In genomic region chr22:42172385-42173172, GRCh38 we compare ENCODE assay signal across 11 cellular contexts. TPM values are rescaled to one million over a fixed set of nuclear protein-coding genes. Genes with fewer than 3 reads are reported as not detected.
A peak's percentile ranks its signal among the peaks of the same experiment; 100 is the strongest.
DNase-seq lines count a peak whose midpoint lies in the region; ATAC-seq and TF ChIP-seq lines count a peak whose summit lies in the region.
"Had no signal": no experiment of that assay in that cellular context is flagged by ENCODE, and none has a peak within 500 bp of the region (broad histone marks: within the 10 kb centered on the region; RNA-seq: fewer than 3 reads in every experiment).

No MANE protein-coding gene starts in this region.

- H3K27ac ChIP-seq in mammary epithelial cell (ENCODE audit: insufficient read depth, low read depth, low read length), result no peak overlapping the region
- no peak overlapping the region; a peak in 1 of 4 replicates for H3K27ac ChIP-seq in SK-N-SH (ENCODE audit: low read depth in 2 of 2, low read length in 1 of 2)

- H3K4me1 Mint-ChIP-seq in MCF 10A (ENCODE audit: insufficient read depth, unreplicated experiment), result peaks cover 6% of the 10 kb centered on the region
- H3K4me1 Mint-ChIP-seq in type B pancreatic cell (ENCODE audit: unreplicated experiment), result peaks cover 53% of the 10 kb centered on the region
- H3K4me1 Mint-ChIP-seq in immature natural killer cell, result peaks cover 37 to 60% of the 10 kb centered on the region in 2 donors

- H3K4me3 ChIP-seq in mammary epithelial cell (replicated peaks in 1 of 3; ENCODE audit: insufficient read depth in 1 of 3, low read depth in 2 of 3, low read length in 3 of 3) (no peak overlapping the region), SK-N-SH (ENCODE audit: low read depth in 2 of 2, low read length in 1 of 2) (no peak overlapping the region)

- H3K4me1 ChIP-seq in mammary epithelial cell (ENCODE audit: insufficient read depth, low read length) (peaks cover 20% of the 10 kb centered on the region), SK-N-SH (ENCODE audit: control insufficient read depth in 1 of 2, insufficient read depth in 2 of 2, low read depth in 1 of 2, low read length in 1 of 2) (peaks cover 0 to 23% of the 10 kb centered on the region in 2 experiments; a peak in 3 of 4 replicates)

- WGBS in mammary epithelial cell (ENCODE audit: low coverage, missing lambda C conversion rate), result 91% methylated on average over 5 of the region's 7 CpGs
- WGBS in SK-N-SH (ENCODE audit: low lambda C conversion rate), result 52% methylated on average over 7 of the region's 7 CpGs

- BruUV-seq in mammary epithelial cell (replicated peaks; lab: Mats Ljungman, UMichigan) (no TSS peak), MCF 10A (replicated peaks; lab: Mats Ljungman, UMichigan) (no TSS peak)

- POLR2A ChIA-PET in MCF 10A (lab: Yijun Ruan, JAX), result interaction anchor here (0.8 kb wide), 1 partner anchor 96 kb away, joined by 6 read pairs; no protein-coding TSS in a partner anchor
- POLR2A ChIA-PET in SK-N-SH (lab: Yijun Ruan, JAX), result no interaction called here

- no peaks in the 10 kb centered on the region for H3K9me3 ChIP-seq in mammary epithelial cell (replicated peaks; ENCODE audit: insufficient read depth, low read length)
- no peaks in the 10 kb centered on the region for H3K9me3 ChIP-seq in SK-N-SH

- H3K9ac ChIP-seq in mammary epithelial cell (ENCODE audit: insufficient read depth, low read length) (no peak overlapping the region), SK-N-SH (no peak overlapping the region)

- H3K4me2 ChIP-seq in mammary epithelial cell (ENCODE audit: insufficient read depth, low read depth, low read length) (peak overlapping the region; percentile 13), SK-N-SH (no peak overlapping the region)

- ATAC-seq in HG03469 (IDR thresholded peaks at IDR 0.05; ENCODE audit: unreplicated experiment), result no peak

- no peaks in the 10 kb centered on the region for H3K9me2 ChIP-seq in SK-N-SH

- H3K9me3 Mint-ChIP-seq in MCF 10A (ENCODE audit: unreplicated experiment) (no peaks in the 10 kb centered on the region), type B pancreatic cell (no peaks in the 10 kb centered on the region), immature natural killer cell (no peaks in the 10 kb centered on the region)

- H3K27me3 Mint-ChIP-seq in MCF 10A (ENCODE audit: insufficient read depth, unreplicated experiment) (no peaks in the 10 kb centered on the region), type B pancreatic cell (no peaks in the 10 kb centered on the region), immature natural killer cell (ENCODE audit: low read depth in 3 of 3) (peaks cover 0 to 2% (median 0%) of the 10 kb centered on the region in 3 donors)

- TF ChIP-seq CTCF in mammary epithelial cell (conservative IDR thresholded peaks at IDR 0.05 in 1 of 2, IDR thresholded peaks at IDR 0.05 in 1 of 2; ENCODE audit: extremely low read depth in 1 of 2, insufficient read depth in 1 of 2, low read depth in 1 of 2, low read length in 2 of 2) (no peak), MCF 10A (IDR thresholded peaks at IDR 0.05; ENCODE audit: unreplicated experiment) (no peak), SK-N-SH (IDR thresholded peaks at IDR 0.05) (no peak), type B pancreatic cell (conservative IDR thresholded peaks at IDR 0.05) (no peak)

- DNase-seq in mammary epithelial cell, result no peak
- DNase-seq in MCF 10A (ENCODE audit: unreplicated experiment), result no peak
- DNase-seq in SK-N-SH, result peak; percentile 56
- peak; percentile 45 for DNase-seq in iris pigment epithelial cell (ENCODE audit: low read depth)
- DNase-seq in type B pancreatic cell (ENCODE audit: extremely low spot score, unreplicated experiment), result no peak
- DNase-seq in NCI-H1092 (lab: John Stamatoyannopoulos, UW), result no peak
- DNase-seq in immature natural killer cell, result no peak
- DNase-seq: activated effector memory CD4-positive, alpha-beta T cell treated with Interleukin-2 at 50 U/mL for 16 hours; NCI-H526; stimulated activated CD4-positive, alpha-beta T cell treated with anti-CD3 and anti-CD28 coated beads, Interleukin-15, amount 100 ng/mL, for 24 hours had no signal

- dilution Hi-C loops in mammary epithelial cell (cut with HindIII; ENCODE audit: low sequenced_read_pairs), result loop anchor here (10.0 kb wide), 1 partner anchor 292 kb away; no protein-coding TSS in a partner anchor

- no peak overlapping the region for H3K27ac Mint-ChIP-seq in MCF 10A (ENCODE audit: low read depth, unreplicated experiment)
- H3K27ac Mint-ChIP-seq in type B pancreatic cell, result peak overlapping the region; percentile 71
- H3K27ac Mint-ChIP-seq in immature natural killer cell, result peak overlapping the region in 1 of 6 donors; percentile 34

- no peak overlapping the region for H2AFZ ChIP-seq in mammary epithelial cell (ENCODE audit: low read depth, low read length)
- no peak overlapping the region for H2AFZ ChIP-seq in SK-N-SH (ENCODE audit: low read depth)

- no peak overlapping the region for H3K4me3 Mint-ChIP-seq in MCF 10A (ENCODE audit: unreplicated experiment)
- no peak overlapping the region for H3K4me3 Mint-ChIP-seq in type B pancreatic cell
- peak overlapping the region in 1 of 5 donors; percentile 23 for H3K4me3 Mint-ChIP-seq in immature natural killer cell

- peaks cover 38% of the 10 kb centered on the region for H3K36me3 Mint-ChIP-seq in MCF 10A (ENCODE audit: insufficient read depth, unreplicated experiment)
- peaks cover 5% of the 10 kb centered on the region for H3K36me3 Mint-ChIP-seq in type B pancreatic cell
- peaks cover 3 to 17% (median 8%) of the 10 kb centered on the region in 3 donors for H3K36me3 Mint-ChIP-seq in immature natural killer cell

- TF ChIP-seq EP300 in SK-N-SH (IDR thresholded peaks at IDR 0.05; ENCODE audit: borderline replicate concordance in 1 of 2, low read depth in 1 of 2, low read length in 1 of 2), result no peak

- in situ Hi-C loops in mammary epithelial cell (cut with MboI; ENCODE audit: low sequenced_read_pairs in 2 of 2), result no loop called here

- TF ChIP-seq RAD21 in SK-N-SH (IDR thresholded peaks at IDR 0.05; ENCODE audit: low read length), result no peak

- no peaks in the 10 kb centered on the region for H3F3A ChIP-seq in SK-N-SH (replicated peaks; ENCODE audit: insufficient read depth)

- no peaks in the 10 kb centered on the region for H3K27me3 ChIP-seq in mammary epithelial cell (ENCODE audit: insufficient read depth, low read length)
- no peaks in the 10 kb centered on the region for H3K27me3 ChIP-seq in SK-N-SH (ENCODE audit: insufficient read depth)

- H3K79me2 ChIP-seq in mammary epithelial cell (ENCODE audit: insufficient read depth, low read length), result peaks cover 60% of the 10 kb centered on the region
- H3K79me2 ChIP-seq in SK-N-SH (ENCODE audit: insufficient read depth), result peaks cover 6% of the 10 kb centered on the region; the same call in 1 of the 2 replicates

- H3K36me3 ChIP-seq in mammary epithelial cell (ENCODE audit: insufficient read depth, low read length) (peaks cover 3% of the 10 kb centered on the region), SK-N-SH (replicated peaks in 1 of 2; ENCODE audit: control insufficient read depth in 1 of 2, insufficient read depth in 2 of 2, low read length in 1 of 2) (no peaks in the 10 kb centered on the region)

- no peaks in the 10 kb centered on the region for H4K20me1 ChIP-seq in mammary epithelial cell (ENCODE audit: insufficient read depth, low read length)
- peaks cover 38% of the 10 kb centered on the region for H4K20me1 ChIP-seq in SK-N-SH (ENCODE audit: insufficient read depth)

- intact Hi-C loops in mammary epithelial cell (cut with micrococcal nuclease), result no loop called here
- intact Hi-C loops in MCF 10A (cut with micrococcal nuclease), result no loop called here

- CTCF ChIA-PET in mammary epithelial cell (lab: Charles Lee; ENCODE audit: low non-redundant PET), result no interaction called here
- CTCF ChIA-PET in MCF 10A (lab: Yijun Ruan, JAX), result interaction anchor here (0.7 to 3.7 kb wide), 6 partner anchors 81 to 302 kb away, joined by 3 to 36 read pairs (median 4); no protein-coding TSS in a partner anchor
- CTCF ChIA-PET in SK-N-SH (lab: Yijun Ruan, JAX), result interaction anchor here (1.1 to 9.3 kb wide), 5 partner anchors 14 to 272 kb away, joined by 3 to 60 read pairs (median 4); no protein-coding TSS in a partner anchor

TF ChIP-seq in SK-N-SH, 30 proteins besides CTCF, POLR2A, EP300 and RAD21 (continues in another document):
- TF ChIP-seq SMC3 (IDR thresholded peaks at IDR 0.05; ENCODE audit: low read depth, low read length) (no peak), GABPA (IDR thresholded peaks at IDR 0.05; ENCODE audit: low read depth) (no peak), TAF1 (IDR thresholded peaks at IDR 0.05; ENCODE audit: borderline replicate concordance, low read depth, low read length) (no peak), POLR2AphosphoS5 (IDR thresholded peaks at IDR 0.05; ENCODE audit: low read depth, low read length) (no peak), MXI1 (IDR thresholded peaks at IDR 0.05; ENCODE audit: low read depth, low read length) (no peak), FOXJ3 (CRISPR knock-in tag; IDR thresholded peaks at IDR 0.05) (no peak), YY1 (IDR thresholded peaks at IDR 0.05; ENCODE audit: low read depth) (no peak), SIN3A (IDR thresholded peaks at IDR 0.05; ENCODE audit: borderline replicate concordance, low read depth, low read length) (no peak)
- TF ChIP-seq, protein P1, sequence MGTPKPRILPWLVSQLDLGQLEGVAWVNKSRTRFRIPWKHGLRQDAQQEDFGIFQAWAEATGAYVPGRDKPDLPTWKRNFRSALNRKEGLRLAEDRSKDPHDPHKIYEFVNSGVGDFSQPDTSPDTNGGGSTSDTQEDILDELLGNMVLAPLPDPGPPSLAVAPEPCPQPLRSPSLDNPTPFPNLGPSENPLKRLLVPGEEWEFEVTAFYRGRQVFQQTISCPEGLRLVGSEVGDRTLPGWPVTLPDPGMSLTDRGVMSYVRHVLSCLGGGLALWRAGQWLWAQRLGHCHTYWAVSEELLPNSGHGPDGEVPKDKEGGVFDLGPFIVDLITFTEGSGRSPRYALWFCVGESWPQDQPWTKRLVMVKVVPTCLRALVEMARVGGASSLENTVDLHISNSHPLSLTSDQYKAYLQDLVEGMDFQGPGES (IDR thresholded peaks at IDR 0.05; ENCODE audit: low read depth, low read length), result no peak

RNA-seq across cellular contexts. Expression of gene CYP2D6, which starts 42.0 kb away (rescaled TPM):
- 1 to 10 TPM; 1.0 to 2.7 TPM for total RNA-seq in mammary epithelial cell
- 0.32 TPM for polyA plus RNA-seq in mammary epithelial cell
- polyA minus RNA-seq in mammary epithelial cell, result not detected
- 2.0 and 3.5 TPM in 2 replicates for total RNA-seq in MCF 10A (2022)
- 0.26 and 0.32 TPM in 2 replicates for polyA plus RNA-seq in SK-N-SH (2012; rRNA removed)
- 0.03 and 0.05 TPM in 2 replicates for polyA plus RNA-seq in SK-N-SH (2012; cell fraction: cytosol; rRNA removed)
- 5.0 and 6.1 TPM in 2 replicates for polyA plus RNA-seq in SK-N-SH (2012; cell fraction: nucleus; rRNA removed)
- total RNA-seq in type B pancreatic cell (ENCODE audit: low replicate concordance), result 3.1 and 4.0 TPM in 2 replicates
- not detected for polyA plus RNA-seq in immature natural killer cell

Comparison
In these comparisons a context has a peak if more than half of its experiments do, and no peak if none do; other contexts are left out.
1. DNase-seq: peak in SK-N-SH (single experiment) and iris pigment epithelial cell (single experiment); none in mammary epithelial cell (single experiment), MCF 10A (single experiment), type B pancreatic cell (single experiment), NCI-H1092 (single experiment) and immature natural killer cell (0 of 3).